ENCODE assay signal across 8 cellular contexts in genomic region chr22:31661851-31662667, GRCh38. TPM values are rescaled to one million over a fixed set of nuclear protein-coding genes. Genes with fewer than 3 reads are reported as not detected.
A peak's percentile ranks its signal among the peaks of the same experiment; 100 is the strongest.
DNase-seq lines count a peak whose midpoint lies in the region; ATAC-seq lines count a peak whose summit lies in the region.

Gene PISD, minus strand, starts transcription at chr22:31662215. Its CDS starts 7 bp downstream, at chr22:31662208.

- H3K4me3 ChIP-seq in CD8-positive, alpha-beta memory T cell (ENCODE audit: low read length): peak within 1 kb of the TSS; percentile 79

- POLR2A ChIA-PET in CD8-positive, alpha-beta memory T cell (lab: Charles Lee): interaction anchor here (0.5 to 1.9 kb wide), 8 partner anchors 15 to 1070 kb away, joined by 3 to 24 read pairs (median 4); partner anchors contain the start of genes DEPDC5, PIK3IP1 and YWHAH

- H3K9me3 ChIP-seq in CD8-positive, alpha-beta memory T cell (ENCODE audit: low read length): no peaks in the 10 kb centered on the region

- peaks cover 0 to 21% (median 1%) of the 10 kb centered on the region in 3 donors for H3K36me3 Mint-ChIP-seq in CD8-positive, alpha-beta memory T cell
- H3K36me3 Mint-ChIP-seq in effector memory CD8-positive, alpha-beta T cell (ENCODE audit: insufficient read depth): peaks cover 32% of the 10 kb centered on the region
- H3K36me3 Mint-ChIP-seq in memory B cell: peaks cover 4% of the 10 kb centered on the region

- peak within 1 kb of the TSS; percentile 79 to 100 (median 98) for H3K27ac Mint-ChIP-seq in CD8-positive, alpha-beta memory T cell
- peak within 1 kb of the TSS; percentile 97 for H3K27ac Mint-ChIP-seq in effector memory CD8-positive, alpha-beta T cell
- H3K27ac Mint-ChIP-seq in memory B cell: peak within 1 kb of the TSS; percentile 97

- H3K27ac ChIP-seq in CD8-positive, alpha-beta memory T cell (ENCODE audit: low read depth, low read length): peak within 1 kb of the TSS; percentile 85

- no peaks in the 10 kb centered on the region for H3K9me3 Mint-ChIP-seq in CD8-positive, alpha-beta memory T cell
- H3K9me3 Mint-ChIP-seq in effector memory CD8-positive, alpha-beta T cell: no peaks in the 10 kb centered on the region
- H3K9me3 Mint-ChIP-seq in memory B cell: no peaks in the 10 kb centered on the region

- H3K4me1 ChIP-seq in CD8-positive, alpha-beta memory T cell (ENCODE audit: insufficient read depth, low read length): peaks cover 27% of the 10 kb centered on the region

- peaks cover 0 to 2% of the 10 kb centered on the region in 2 donors for H3K27me3 Mint-ChIP-seq in CD8-positive, alpha-beta memory T cell
- no peaks in the 10 kb centered on the region for H3K27me3 Mint-ChIP-seq in effector memory CD8-positive, alpha-beta T cell
- H3K27me3 Mint-ChIP-seq in memory B cell: no peaks in the 10 kb centered on the region

- peak; percentile 65 for ATAC-seq in GM19468 (IDR thresholded peaks at IDR 0.05; ENCODE audit: extremely low read depth, unreplicated experiment)
- peak; percentile 94 for ATAC-seq in effector memory CD8-positive, alpha-beta T cell (replicated peaks)
- peak; percentile 95 for ATAC-seq in memory B cell (ENCODE audit: low read depth)

- H3K27me3 ChIP-seq in CD8-positive, alpha-beta memory T cell (ENCODE audit: insufficient read depth, low read length, poor library complexity, severe bottlenecking): no peaks in the 10 kb centered on the region

- CTCF ChIA-PET in CD8-positive, alpha-beta memory T cell (lab: Charles Lee): interaction anchor here (0.7 to 2.3 kb wide), 9 partner anchors 14 to 389 kb away, joined by 3 to 6 read pairs (median 5); no protein-coding TSS in a partner anchor

- H3K4me1 Mint-ChIP-seq in CD8-positive, alpha-beta memory T cell: peaks cover 29 to 45% (median 44%) of the 10 kb centered on the region in 3 donors
- H3K4me1 Mint-ChIP-seq in effector memory CD8-positive, alpha-beta T cell (ENCODE audit: low read depth in 2 of 2): peaks cover 23 to 27% of the 10 kb centered on the region in 2 donors
- peaks cover 17% of the 10 kb centered on the region for H3K4me1 Mint-ChIP-seq in memory B cell

- no peaks in the 10 kb centered on the region for H3K36me3 ChIP-seq in CD8-positive, alpha-beta memory T cell (ENCODE audit: insufficient read depth, low read length)

- peak; percentile 94 to 98 (median 95) for DNase-seq in CD8-positive, alpha-beta memory T cell
- peak; percentile 98 for DNase-seq in HT-29 (ENCODE audit: low spot score)
- peak; percentile 93 to 95 for DNase-seq in NOMO-1 (lab: John Stamatoyannopoulos, UW; ENCODE audit: unreplicated experiment in 2 of 2)
- DNase-seq in activated CD8-positive, alpha-beta memory T cell treated with anti-CD3 and anti-CD28 coated beads for 4 hours (ENCODE audit: low read depth in 2 of 2): peak; percentile 93 to 95
- DNase-seq in effector memory CD8-positive, alpha-beta T cell: peak; percentile 95 to 97 (median 97)
- peak; percentile 96 to 98 for DNase-seq in memory B cell (ENCODE audit: low spot score in 2 of 2)
- DNase-seq in stimulated activated CD8-positive, alpha-beta memory T cell treated with anti-CD3 and anti-CD28 coated beads, Interleukin-12 subunit alpha, Interleukin-12 subunit beta, amount 100 ng/mL, for 24 hours (ENCODE audit: extremely low read depth): peak; percentile 87

- peak within 1 kb of the TSS; percentile 88 to 100 (median 99) for H3K4me3 Mint-ChIP-seq in CD8-positive, alpha-beta memory T cell
- H3K4me3 Mint-ChIP-seq in effector memory CD8-positive, alpha-beta T cell: peak within 1 kb of the TSS; percentile 97 to 99
- peak within 1 kb of the TSS; percentile 97 for H3K4me3 Mint-ChIP-seq in memory B cell

RNA-seq across cellular contexts. Expression of gene PISD, which starts in this region (rescaled TPM):
- total RNA-seq in CD8-positive, alpha-beta memory T cell: 10 to 100 TPM; 48.1 to 49.6 TPM
- polyA plus RNA-seq in CD8-positive, alpha-beta memory T cell: 17.1 TPM
- 44.7 and 60.8 TPM in 2 replicates for total RNA-seq in HT-29 (2014; rRNA removed; shearing (Covaris generic))

Comparison
In these comparisons a context has a peak if more than half of its experiments do, and no peak if none do; other contexts are left out.
1. Peak in every context shown above with its lines: DNase-seq, ATAC-seq, H3K4me3 ChIP-seq and H3K27ac ChIP-seq.